23 cellular contexts compared by ENCODE assay signal in the genomic region with DNA sequence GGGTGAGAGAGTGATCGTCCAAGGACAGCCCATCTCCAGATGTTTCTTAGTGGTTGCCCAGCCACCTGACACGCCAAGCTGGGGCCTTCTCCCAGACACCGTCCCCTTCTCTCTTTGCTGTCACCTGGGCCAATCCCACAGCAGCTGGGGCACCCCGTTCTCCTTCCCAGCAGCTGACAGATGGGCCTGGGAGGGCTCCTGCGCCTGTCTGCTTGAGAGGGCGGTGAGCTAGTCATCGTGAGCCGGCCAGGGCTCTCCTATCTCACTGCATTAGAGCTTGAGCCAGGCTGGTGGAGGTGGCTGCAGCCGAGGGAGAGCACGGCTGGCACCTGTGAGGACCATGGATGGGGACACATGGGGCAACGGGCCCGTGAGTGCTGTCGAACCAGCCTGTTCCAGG. TPM values are rescaled to one million over a fixed set of nuclear protein-coding genes. Genes with fewer than 3 reads are reported as not detected.
A peak's percentile ranks its signal among the peaks of the same experiment; 100 is the strongest.
DNase-seq lines count a peak whose midpoint lies in the region; ATAC-seq and TF ChIP-seq lines count a peak whose summit lies in the region.
"Had no signal": no experiment of that assay in that cellular context is flagged by ENCODE, and none has a peak within 500 bp of the region (broad histone marks: within the 10 kb centered on the region; RNA-seq: fewer than 3 reads in every experiment).

No MANE protein-coding gene starts in this region.

- peaks cover 12% of the 10 kb centered on the region for H3K36me3 ChIP-seq in MG63
- H3K36me3 ChIP-seq: transverse colon had no signal

- DNase-seq in DMS 273 (lab: John Stamatoyannopoulos, UW; ENCODE audit: unreplicated experiment) (peak; percentile 80), DMS 273 treated with DMSO at 0.1 percent for 48 hours (lab: John Stamatoyannopoulos, UW) (no peak), T-helper 17 cell (no peak), substantia nigra (lab: John Stamatoyannopoulos, UW) (peak in 3 of 49 donors; percentile 19 to 47 (median 23)), MG63 (no peak), foreskin melanocyte (no peak), NCI-H345 (lab: John Stamatoyannopoulos, UW) (no peak)
- DNase-seq: activated CD4-positive, alpha-beta memory T cell treated with anti-CD3 and anti-CD28 coated beads for 36 hours; activated naive CD4-positive, alpha-beta T cell treated with anti-CD3 and anti-CD28 coated beads for 36 hours; Calu3; effector CD4-positive, alpha-beta T cell; EL; mammary epithelial cell; NCI-H1105; NCI-H69; OCI-M1; SHP77; stimulated activated CD4-positive, alpha-beta T cell treated with anti-CD3 and anti-CD28 coated beads, Interleukin-1b, Interleukin-23, amount 100 ng/mL, for 48 hours; stimulated activated naive CD4-positive, alpha-beta T cell; transverse colon had no signal

- ATAC-seq in T-helper 17 cell = no peak

- no peaks in the 10 kb centered on the region for H3K27me3 ChIP-seq in MG63
- H3K27me3 ChIP-seq: esophagus muscularis mucosa, transverse colon had no signal

- no peak for TF ChIP-seq CTCF in nephron (IDR thresholded peaks at IDR 0.05; ENCODE audit: unreplicated experiment in 3 of 3)

- H3K4me3 Mint-ChIP-seq in T-helper 17 cell (no peak overlapping the region), nephron (no peak overlapping the region)
- H3K4me3 Mint-ChIP-seq: activated CD4-positive, alpha-beta memory T cell treated with anti-CD3 and anti-CD28 coated beads for 36 hours; activated naive CD4-positive, alpha-beta T cell treated with anti-CD3 and anti-CD28 coated beads for 36 hours had no signal

- H3K27ac Mint-ChIP-seq in T-helper 17 cell (peak overlapping the region; percentile 67), nephron (peak overlapping the region; percentile 45 to 65 (median 57))
- H3K27ac Mint-ChIP-seq: activated CD4-positive, alpha-beta memory T cell treated with anti-CD3 and anti-CD28 coated beads for 36 hours; activated naive CD4-positive, alpha-beta T cell treated with anti-CD3 and anti-CD28 coated beads for 36 hours had no signal

- H3K27ac ChIP-seq in substantia nigra (ENCODE audit: low read depth, low read length, poor library complexity, severe bottlenecking) = peak overlapping the region; percentile 45
- H3K27ac ChIP-seq: 22Rv1, esophagus muscularis mucosa, transverse colon had no signal

- no peak overlapping the region for H3K4me3 ChIP-seq in MG63
- H3K4me3 ChIP-seq: esophagus muscularis mucosa, transverse colon had no signal

- H3K36me3 Mint-ChIP-seq in T-helper 17 cell (ENCODE audit: low read depth) (peaks cover 5% of the 10 kb centered on the region), nephron (ENCODE audit: low read depth) (peaks cover 15% of the 10 kb centered on the region)

- H3K27me3 Mint-ChIP-seq in T-helper 17 cell = no peaks in the 10 kb centered on the region
- no peaks in the 10 kb centered on the region for H3K27me3 Mint-ChIP-seq in nephron (ENCODE audit: low read depth)
- H3K27me3 Mint-ChIP-seq: activated CD4-positive, alpha-beta memory T cell treated with anti-CD3 and anti-CD28 coated beads for 36 hours had no signal

- peaks cover 8% of the 10 kb centered on the region for H3K4me1 Mint-ChIP-seq in T-helper 17 cell
- peaks cover 17% of the 10 kb centered on the region for H3K4me1 Mint-ChIP-seq in nephron

- H3K9me3 Mint-ChIP-seq in nephron = no peaks in the 10 kb centered on the region
- H3K9me3 Mint-ChIP-seq: activated CD4-positive, alpha-beta memory T cell treated with anti-CD3 and anti-CD28 coated beads for 36 hours; activated naive CD4-positive, alpha-beta T cell treated with anti-CD3 and anti-CD28 coated beads for 36 hours had no signal

- H3K9me3 ChIP-seq in T-helper 17 cell (ENCODE audit: control insufficient read depth, low read length, poor library complexity, severe bottlenecking) (no peaks in the 10 kb centered on the region), MG63 (no peaks in the 10 kb centered on the region)
- H3K9me3 ChIP-seq: esophagus muscularis mucosa, transverse colon had no signal

RNA-seq across cellular contexts. Expression of a gene that starts 41.2 kb away (rescaled TPM):
- total RNA-seq in T-helper 17 cell = 10 to 100 TPM; 39.9 to 45.1 TPM
- 33.1 and 42.8 TPM in 2 replicates for total RNA-seq in MG63 (2014; rRNA removed; shearing (Covaris generic); ENCODE audit: low replicate concordance)
